ENCODE assay signal across 1 cellular context in the genomic region with DNA sequence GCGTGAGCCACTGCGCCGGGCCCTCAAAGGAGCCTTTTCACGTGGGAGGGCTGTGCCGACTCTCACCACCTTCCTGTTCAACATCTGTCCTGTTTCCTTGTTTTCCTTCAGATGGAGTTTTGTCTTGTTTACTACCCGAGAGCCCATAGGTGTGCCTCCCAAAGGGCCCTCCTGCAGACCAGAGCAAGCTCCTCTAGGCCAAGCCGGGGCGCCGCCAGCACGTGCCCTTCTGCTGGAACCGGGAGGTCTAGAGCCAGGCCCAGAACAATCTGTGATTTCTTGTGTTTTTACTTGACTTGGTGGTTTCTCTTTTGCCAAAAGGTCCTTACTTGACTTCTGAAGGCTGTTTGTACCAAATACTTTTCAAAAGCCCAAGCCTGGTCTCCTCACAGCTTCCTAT.
TF ChIP-seq lines count a peak whose summit lies in the region.

No MANE protein-coding gene starts in this region.

TF ChIP-seq in WTC11, 78 proteins besides CTCF, POLR2A, EP300 and RAD21 (continued from another document):
- TF ChIP-seq, protein P1, sequence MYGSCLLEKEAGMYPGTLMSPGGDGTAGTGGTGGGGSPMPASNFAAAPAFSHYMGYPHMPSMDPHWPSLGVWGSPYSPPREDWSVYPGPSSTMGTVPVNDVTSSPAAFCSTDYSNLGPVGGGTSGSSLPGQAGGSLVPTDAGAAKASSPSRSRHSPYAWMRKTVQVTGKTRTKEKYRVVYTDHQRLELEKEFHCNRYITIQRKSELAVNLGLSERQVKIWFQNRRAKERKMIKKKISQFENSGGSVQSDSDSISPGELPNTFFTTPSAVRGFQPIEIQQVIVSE (CRISPR knock-in tag; IDR thresholded peaks at IDR 0.05; ENCODE audit: borderline replicate concordance), result no peak
- TF ChIP-seq MLX (CRISPR knock-in tag; IDR thresholded peaks at IDR 0.05) (no peak), E2F1 (CRISPR knock-in tag; IDR thresholded peaks at IDR 0.05) (no peak), NR1H2 (CRISPR knock-in tag; IDR thresholded peaks at IDR 0.05) (no peak), FOXP4 (CRISPR knock-in tag; IDR thresholded peaks at IDR 0.05) (no peak), JUN (CRISPR knock-in tag; IDR thresholded peaks at IDR 0.05) (no peak), CREM (CRISPR knock-in tag; IDR thresholded peaks at IDR 0.05) (no peak)
- TF ChIP-seq, protein P2, sequence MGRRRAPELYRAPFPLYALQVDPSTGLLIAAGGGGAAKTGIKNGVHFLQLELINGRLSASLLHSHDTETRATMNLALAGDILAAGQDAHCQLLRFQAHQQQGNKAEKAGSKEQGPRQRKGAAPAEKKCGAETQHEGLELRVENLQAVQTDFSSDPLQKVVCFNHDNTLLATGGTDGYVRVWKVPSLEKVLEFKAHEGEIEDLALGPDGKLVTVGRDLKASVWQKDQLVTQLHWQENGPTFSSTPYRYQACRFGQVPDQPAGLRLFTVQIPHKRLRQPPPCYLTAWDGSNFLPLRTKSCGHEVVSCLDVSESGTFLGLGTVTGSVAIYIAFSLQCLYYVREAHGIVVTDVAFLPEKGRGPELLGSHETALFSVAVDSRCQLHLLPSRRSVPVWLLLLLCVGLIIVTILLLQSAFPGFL (CRISPR knock-in tag; IDR thresholded peaks at IDR 0.05; ENCODE audit: borderline replicate concordance), result no peak
- TF ChIP-seq, protein P3, sequence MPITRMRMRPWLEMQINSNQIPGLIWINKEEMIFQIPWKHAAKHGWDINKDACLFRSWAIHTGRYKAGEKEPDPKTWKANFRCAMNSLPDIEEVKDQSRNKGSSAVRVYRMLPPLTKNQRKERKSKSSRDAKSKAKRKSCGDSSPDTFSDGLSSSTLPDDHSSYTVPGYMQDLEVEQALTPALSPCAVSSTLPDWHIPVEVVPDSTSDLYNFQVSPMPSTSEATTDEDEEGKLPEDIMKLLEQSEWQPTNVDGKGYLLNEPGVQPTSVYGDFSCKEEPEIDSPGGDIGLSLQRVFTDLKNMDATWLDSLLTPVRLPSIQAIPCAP (CRISPR knock-in tag; IDR thresholded peaks at IDR 0.05), result no peak
